In the genomic region with DNA sequence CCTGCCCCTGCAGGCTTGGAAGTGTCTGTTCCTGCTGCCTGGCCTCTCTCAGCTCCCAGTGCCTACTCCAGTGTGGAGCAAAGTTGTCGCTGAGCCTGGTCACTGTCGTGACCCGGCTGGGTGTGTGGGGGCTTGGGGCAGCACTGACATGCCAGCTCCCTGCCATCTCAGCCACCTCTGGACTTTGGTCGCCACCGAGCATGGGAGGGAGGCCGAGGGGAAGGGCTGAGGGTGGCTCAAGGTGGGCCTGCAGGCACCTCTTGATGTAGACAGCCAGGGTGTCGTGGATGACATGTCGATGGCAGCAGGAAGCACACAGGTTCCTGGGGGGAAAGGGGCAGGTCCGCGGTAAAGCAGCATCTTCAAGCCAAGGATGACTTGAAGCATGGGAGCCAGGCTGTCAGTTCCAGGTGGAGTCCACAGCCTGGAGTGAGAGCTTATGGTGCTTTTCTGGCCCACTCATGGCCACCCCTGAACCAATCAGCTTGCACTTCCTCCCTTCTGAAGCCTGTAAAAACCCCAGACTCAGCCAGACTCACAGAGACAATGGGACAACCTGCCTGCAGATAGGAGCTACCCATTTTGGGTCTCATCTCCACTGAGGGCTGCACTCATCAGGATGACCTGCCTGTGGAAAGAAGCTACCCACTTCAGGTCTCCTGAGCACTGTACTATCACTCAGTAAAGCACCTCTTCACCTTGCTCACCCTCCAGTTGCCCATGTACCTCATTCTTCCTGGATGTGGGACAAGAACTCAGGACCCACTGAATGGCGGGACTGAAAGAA, we compare ENCODE assay signal across 24 cellular contexts.
"Had no signal": no experiment of that assay in that cellular context is flagged by ENCODE, and none has a peak within 500 bp of the region (broad histone marks: within the 10 kb centered on the region; RNA-seq: fewer than 3 reads in every experiment).

No MANE protein-coding gene starts in this region.

- H3K9me3 ChIP-seq: SJSA1 had no signal

- H3K36me3 Mint-ChIP-seq: IgD-negative memory B cell, T-cell had no signal

- H3K4me1 ChIP-seq: Peyer's patch had no signal

- ATAC-seq: Right ventricle myocardium inferior, T-cell had no signal

- H3K27me3 ChIP-seq: Peyer's patch, SJSA1 had no signal

- H3K9me3 Mint-ChIP-seq: T-cell had no signal

- H3K4me3 Mint-ChIP-seq: IgD-negative memory B cell; T-cell; T-helper 1 cell treated with Interleukin-12 subunit alpha and Interleukin-12 subunit beta and Interleukin-4 antibody, amounts not matched to agents 30 μg/mL and 1 μg/mL, for 36 hours had no signal

- H3K4me1 Mint-ChIP-seq: T-cell had no signal

- H3K36me3 ChIP-seq: Peyer's patch, SJSA1 had no signal

- H3K4me3 ChIP-seq: PC-9, Peyer's patch, SJSA1, SK-N-MC had no signal

- H2AFZ ChIP-seq: PC-9 had no signal

- DNase-seq: KBM-7, MV-4-11, NCI-H1092 treated with DMSO at 0.1 percent for 48 hours, NCI-H1436, NCI-H2029, NCI-H2081 treated with DMSO at 0.1 percent for 48 hours, NCI-H2171, NCI-H226, NCI-H446, NCI-H510A, NCI-H524 treated with DMSO at 0.1 percent for 48 hours, NCI-H69, NCI-H774, PC-9, Peyer's patch, SHP77 treated with DMSO at 0.1 percent for 48 hours, SW 1271, T-cell had no signal

- H3K4me2 ChIP-seq: PC-9 had no signal

- H3K27ac ChIP-seq: HL-60, PC-9, Peyer's patch, SJSA1, SK-N-MC had no signal

- H3K27ac Mint-ChIP-seq: IgD-negative memory B cell; T-cell; T-helper 1 cell treated with Interleukin-12 subunit alpha and Interleukin-12 subunit beta and Interleukin-4 antibody, amounts not matched to agents 30 μg/mL and 1 μg/mL, for 36 hours had no signal
